1 cellular context compared by ENCODE assay signal in genomic region chr6:88963139-88964090, GRCh38.
TF ChIP-seq lines count a peak whose summit lies in the region.

RNGTT (minus strand) TSS chr6:88963618; CDS start chr6:88963409, 209 bp downstream.

TF ChIP-seq in K562, 482 proteins besides CTCF, POLR2A, EP300 and RAD21 (continued from another document and continues in another):
- TF ChIP-seq, protein P1, sequence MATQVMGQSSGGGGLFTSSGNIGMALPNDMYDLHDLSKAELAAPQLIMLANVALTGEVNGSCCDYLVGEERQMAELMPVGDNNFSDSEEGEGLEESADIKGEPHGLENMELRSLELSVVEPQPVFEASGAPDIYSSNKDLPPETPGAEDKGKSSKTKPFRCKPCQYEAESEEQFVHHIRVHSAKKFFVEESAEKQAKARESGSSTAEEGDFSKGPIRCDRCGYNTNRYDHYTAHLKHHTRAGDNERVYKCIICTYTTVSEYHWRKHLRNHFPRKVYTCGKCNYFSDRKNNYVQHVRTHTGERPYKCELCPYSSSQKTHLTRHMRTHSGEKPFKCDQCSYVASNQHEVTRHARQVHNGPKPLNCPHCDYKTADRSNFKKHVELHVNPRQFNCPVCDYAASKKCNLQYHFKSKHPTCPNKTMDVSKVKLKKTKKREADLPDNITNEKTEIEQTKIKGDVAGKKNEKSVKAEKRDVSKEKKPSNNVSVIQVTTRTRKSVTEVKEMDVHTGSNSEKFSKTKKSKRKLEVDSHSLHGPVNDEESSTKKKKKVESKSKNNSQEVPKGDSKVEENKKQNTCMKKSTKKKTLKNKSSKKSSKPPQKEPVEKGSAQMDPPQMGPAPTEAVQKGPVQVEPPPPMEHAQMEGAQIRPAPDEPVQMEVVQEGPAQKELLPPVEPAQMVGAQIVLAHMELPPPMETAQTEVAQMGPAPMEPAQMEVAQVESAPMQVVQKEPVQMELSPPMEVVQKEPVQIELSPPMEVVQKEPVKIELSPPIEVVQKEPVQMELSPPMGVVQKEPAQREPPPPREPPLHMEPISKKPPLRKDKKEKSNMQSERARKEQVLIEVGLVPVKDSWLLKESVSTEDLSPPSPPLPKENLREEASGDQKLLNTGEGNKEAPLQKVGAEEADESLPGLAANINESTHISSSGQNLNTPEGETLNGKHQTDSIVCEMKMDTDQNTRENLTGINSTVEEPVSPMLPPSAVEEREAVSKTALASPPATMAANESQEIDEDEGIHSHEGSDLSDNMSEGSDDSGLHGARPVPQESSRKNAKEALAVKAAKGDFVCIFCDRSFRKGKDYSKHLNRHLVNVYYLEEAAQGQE (CRISPR knock-in tag; IDR thresholded peaks at IDR 0.05; ENCODE audit: low read depth): 0 out of 2 replicates have a peak, but pooled peaks have one; percentile 42
- TF ChIP-seq TFAP4 (CRISPR knock-in tag; IDR thresholded peaks at IDR 0.05; ENCODE audit: borderline replicate concordance) (peak; percentile 60; the same call in 1 of the 2 replicates), NKRF (IDR thresholded peaks at IDR 0.05; ENCODE audit: borderline replicate concordance) (peak; percentile 66; the same call in 1 of the 2 replicates), YY1 (IDR thresholded peaks at IDR 0.05; ENCODE audit: borderline replicate concordance in 1 of 3, control insufficient read depth in 1 of 3, extremely low read depth in 1 of 3, insufficient read depth in 3 of 3, insufficient read length in 1 of 3, insufficient replicate concordance in 2 of 3, low read depth in 1 of 3, low read length in 2 of 3) (peak in 1 of 3 experiments; percentile 51), MAZ (CRISPR knock-in tag; conservative IDR thresholded peaks at IDR 0.05 in 1 of 2, IDR thresholded peaks at IDR 0.05 in 1 of 2) (peak; percentile 41 to 81; a peak in 3 of 4 replicates), SIN3A (IDR thresholded peaks at IDR 0.05; ENCODE audit: borderline replicate concordance in 2 of 2, control insufficient read depth in 1 of 2, low read depth in 2 of 2, low read length in 2 of 2) (peak; percentile 14 to 26; a peak in 1 of 4 replicates), KAT2B (IDR thresholded peaks at IDR 0.05; ENCODE audit: low read depth, low read length) (no peak), POLR2H (tag; IDR thresholded peaks at IDR 0.05; ENCODE audit: low read depth) (peak; percentile 76; the same call in 1 of the 2 replicates), COPS2 (conservative IDR thresholded peaks at IDR 0.05) (no peak), PML (IDR thresholded peaks at IDR 0.05; ENCODE audit: low read length) (peak; percentile 72; the same call in 1 of the 2 replicates), TGIF2 (CRISPR knock-in tag; IDR thresholded peaks at IDR 0.05) (peak; percentile 60; the same call in 1 of the 2 replicates), STAG1 (CRISPR knock-in tag; IDR thresholded peaks at IDR 0.05; ENCODE audit: borderline replicate concordance) (no peak), SRF (CRISPR knock-in tag; IDR thresholded peaks at IDR 0.05) (peak in 1 of 2 experiments; percentile 27; a peak in 1 of 4 replicates), EP400 (IDR thresholded peaks at IDR 0.05) (peak; percentile 54; the same call in 1 of the 2 replicates), NRF1 (conservative IDR thresholded peaks at IDR 0.05 in 1 of 2, IDR thresholded peaks at IDR 0.05 in 1 of 2) (peak; percentile 92 to 93), ATF7 (IDR thresholded peaks at IDR 0.05) (peak; percentile 76), ETV6 (IDR thresholded peaks at IDR 0.05; ENCODE audit: borderline replicate concordance in 1 of 2, low read depth in 2 of 2, low read length in 1 of 2) (peak; percentile 14 to 45; a peak in 2 of 4 replicates), ETV6 (CRISPR knock-in tag; IDR thresholded peaks at IDR 0.05; ENCODE audit: borderline replicate concordance) (no peak), CTBP1 (IDR thresholded peaks at IDR 0.05; ENCODE audit: borderline replicate concordance) (peak; percentile 52; the same call in 1 of the 2 replicates), DMBX1 (CRISPR knock-in tag; IDR thresholded peaks at IDR 0.05; ENCODE audit: borderline replicate concordance) (no peak), CCNT2 (IDR thresholded peaks at IDR 0.05; ENCODE audit: borderline replicate concordance, extremely low read depth, insufficient read length, low read depth, low read length) (peak; percentile 58), FOXM1 (IDR thresholded peaks at IDR 0.05; ENCODE audit: low read depth) (no peak), FOXM1 (CRISPR knock-in tag; IDR thresholded peaks at IDR 0.05; ENCODE audit: low read depth) (no peak), MGA (IDR thresholded peaks at IDR 0.05) (peak; percentile 53; the same call in 1 of the 2 replicates), NFXL1 (CRISPR knock-in tag; IDR thresholded peaks at IDR 0.05) (no peak), ZNF764 (CRISPR knock-in tag; IDR thresholded peaks at IDR 0.05; ENCODE audit: low read depth) (0 out of 2 replicates have a peak, but pooled peaks have one; percentile 62), GABPB1 (CRISPR knock-in tag; IDR thresholded peaks at IDR 0.05) (peak; percentile 86), DIDO1 (tag; IDR thresholded peaks at IDR 0.05; ENCODE audit: low read depth) (0 out of 2 replicates have a peak, but pooled peaks have one; percentile 55), ZNF212 (CRISPR knock-in tag; IDR thresholded peaks at IDR 0.05) (no peak)
- TF ChIP-seq, protein P2, sequence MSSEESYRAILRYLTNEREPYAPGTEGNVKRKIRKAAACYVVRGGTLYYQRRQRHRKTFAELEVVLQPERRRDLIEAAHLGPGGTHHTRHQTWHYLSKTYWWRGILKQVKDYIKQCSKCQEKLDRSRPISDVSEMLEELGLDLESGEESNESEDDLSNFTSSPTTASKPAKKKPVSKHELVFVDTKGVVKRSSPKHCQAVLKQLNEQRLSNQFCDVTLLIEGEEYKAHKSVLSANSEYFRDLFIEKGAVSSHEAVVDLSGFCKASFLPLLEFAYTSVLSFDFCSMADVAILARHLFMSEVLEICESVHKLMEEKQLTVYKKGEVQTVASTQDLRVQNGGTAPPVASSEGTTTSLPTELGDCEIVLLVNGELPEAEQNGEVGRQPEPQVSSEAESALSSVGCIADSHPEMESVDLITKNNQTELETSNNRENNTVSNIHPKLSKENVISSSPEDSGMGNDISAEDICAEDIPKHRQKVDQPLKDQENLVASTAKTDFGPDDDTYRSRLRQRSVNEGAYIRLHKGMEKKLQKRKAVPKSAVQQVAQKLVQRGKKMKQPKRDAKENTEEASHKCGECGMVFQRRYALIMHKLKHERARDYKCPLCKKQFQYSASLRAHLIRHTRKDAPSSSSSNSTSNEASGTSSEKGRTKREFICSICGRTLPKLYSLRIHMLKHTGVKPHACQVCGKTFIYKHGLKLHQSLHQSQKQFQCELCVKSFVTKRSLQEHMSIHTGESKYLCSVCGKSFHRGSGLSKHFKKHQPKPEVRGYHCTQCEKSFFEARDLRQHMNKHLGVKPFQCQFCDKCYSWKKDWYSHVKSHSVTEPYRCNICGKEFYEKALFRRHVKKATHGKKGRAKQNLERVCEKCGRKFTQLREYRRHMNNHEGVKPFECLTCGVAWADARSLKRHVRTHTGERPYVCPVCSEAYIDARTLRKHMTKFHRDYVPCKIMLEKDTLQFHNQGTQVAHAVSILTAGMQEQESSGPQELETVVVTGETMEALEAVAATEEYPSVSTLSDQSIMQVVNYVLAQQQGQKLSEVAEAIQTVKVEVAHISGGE (CRISPR knock-in tag; IDR thresholded peaks at IDR 0.05): no peak
